12 cellular contexts compared by ENCODE assay signal in genomic region chr3:72186485-72186864, GRCh38.
A peak's percentile ranks its signal among the peaks of the same experiment; 100 is the strongest.
DNase-seq lines count a peak whose midpoint lies in the region; ATAC-seq, FAIRE-seq and TF ChIP-seq lines count a peak whose summit lies in the region.
"Had no signal": no experiment of that assay in that cellular context is flagged by ENCODE, and none has a peak within 500 bp of the region (broad histone marks: within the 10 kb centered on the region; RNA-seq: fewer than 3 reads in every experiment).

No MANE protein-coding gene starts in this region.

- H3K27ac ChIP-seq in astrocyte (ENCODE audit: low read depth, low read length): peak overlapping the region; percentile 71
- peak overlapping the region; percentile 17 for H3K27ac ChIP-seq in keratinocyte (ENCODE audit: control insufficient read depth, insufficient read depth, low read length)

- H3K9me1 ChIP-seq in keratinocyte (ENCODE audit: control insufficient read depth, extremely low read depth, insufficient read depth, low read length): no peaks in the 10 kb centered on the region

- peak; percentile 41 for FAIRE-seq in astrocyte (lab: Jason Lieb, UNC)
- peak; percentile 44 for FAIRE-seq in keratinocyte (lab: Jason Lieb, UNC)
- FAIRE-seq: RCC 7860 had no signal

- no peaks in the 10 kb centered on the region for H3K36me3 ChIP-seq in astrocyte (ENCODE audit: insufficient read depth, low read length)
- no peaks in the 10 kb centered on the region for H3K36me3 ChIP-seq in keratinocyte (ENCODE audit: control insufficient read depth in 2 of 2, extremely low read depth in 1 of 2, insufficient read depth in 2 of 2, low read length in 2 of 2)
- H3K36me3 ChIP-seq: BE2C had no signal

- H3K9me3 ChIP-seq in astrocyte (ENCODE audit: insufficient read depth, low read depth, low read length) (no peaks in the 10 kb centered on the region), keratinocyte (ENCODE audit: control insufficient read depth, low read depth, low read length) (no peaks in the 10 kb centered on the region)
- H3K9me3 ChIP-seq: BE2C had no signal

- H3K9me3 Mint-ChIP-seq in astrocyte (ENCODE audit: unreplicated experiment): peaks cover 5% of the 10 kb centered on the region

- no peaks in the 10 kb centered on the region for H3K79me2 ChIP-seq in astrocyte (ENCODE audit: insufficient read depth, low read length)
- H3K79me2 ChIP-seq in keratinocyte (ENCODE audit: control insufficient read depth, insufficient read depth, low read length): no peaks in the 10 kb centered on the region

- peak overlapping the region; percentile 62 for H3K27ac Mint-ChIP-seq in astrocyte (ENCODE audit: unreplicated experiment)

- peak overlapping the region; percentile 64 for H3K4me2 ChIP-seq in astrocyte (ENCODE audit: low read length)
- peak overlapping the region; percentile 44 for H3K4me2 ChIP-seq in keratinocyte (ENCODE audit: control insufficient read depth, extremely low read depth, insufficient read depth, low read depth, low read length)

- H3K4me1 ChIP-seq in astrocyte (ENCODE audit: insufficient read depth, low read length) (peaks cover 18% of the 10 kb centered on the region), keratinocyte (ENCODE audit: control insufficient read depth, extremely low read depth, insufficient read depth, low read length) (peaks cover 12% of the 10 kb centered on the region)

- peak; percentile 24 for DNase-seq in AG08396 (ENCODE audit: low spot score)
- peak; percentile 67 for DNase-seq in astrocyte (ENCODE audit: low read depth)
- DNase-seq in keratinocyte (ENCODE audit: low read depth, low spot score): no peak
- no peak for DNase-seq in NCI-H524 (lab: John Stamatoyannopoulos, UW)
- DNase-seq in activated effector memory CD4-positive, alpha-beta T cell treated with anti-CD3 and anti-CD28 coated beads, Interleukin-2, amount 50 U/mL, for 16 hours: no peak
- DNase-seq in NCI-H2029 treated with DMSO at 0.1 percent for 48 hours (lab: John Stamatoyannopoulos, UW): no peak
- DNase-seq: activated T-cell treated with anti-CD3 and anti-CD28 coated beads for 4 hours had no signal

- H3K4me1 Mint-ChIP-seq in astrocyte (ENCODE audit: low read depth, unreplicated experiment): peaks cover 12% of the 10 kb centered on the region

- no peak overlapping the region for H3K4me3 Mint-ChIP-seq in astrocyte (ENCODE audit: unreplicated experiment)
- H3K4me3 Mint-ChIP-seq: brain had no signal

- peak overlapping the region; percentile 2 for H3K4me3 ChIP-seq in astrocyte (ENCODE audit: insufficient read depth, low read depth, low read length)
- H3K4me3 ChIP-seq in keratinocyte (ENCODE audit: control insufficient read depth in 2 of 3, extremely low read depth in 1 of 3, insufficient read depth in 2 of 3, low read depth in 1 of 3, low read length in 3 of 3): no peak overlapping the region

- H2AFZ ChIP-seq in astrocyte (ENCODE audit: low read depth, low read length) (peak overlapping the region; percentile 8), keratinocyte (ENCODE audit: control insufficient read depth, low read length) (no peak overlapping the region)

- H3K36me3 Mint-ChIP-seq in astrocyte (ENCODE audit: low read depth, unreplicated experiment): no peaks in the 10 kb centered on the region
- H3K36me3 Mint-ChIP-seq: brain had no signal

- ATAC-seq in HG02610 (IDR thresholded peaks at IDR 0.05; ENCODE audit: unreplicated experiment): peak; percentile 3
- no peak for ATAC-seq in HG03457 (IDR thresholded peaks at IDR 0.05; ENCODE audit: unreplicated experiment)

- no peaks in the 10 kb centered on the region for H4K20me1 ChIP-seq in astrocyte (ENCODE audit: insufficient read depth, low read length)
- no peaks in the 10 kb centered on the region for H4K20me1 ChIP-seq in keratinocyte (ENCODE audit: control insufficient read depth, extremely low read depth, insufficient read depth, low read length)

- H3K27me3 ChIP-seq in astrocyte (ENCODE audit: insufficient read depth, low read length) (peaks cover 9% of the 10 kb centered on the region), keratinocyte (ENCODE audit: control insufficient read depth, extremely low read depth, insufficient read depth, low read length) (no peaks in the 10 kb centered on the region)
- H3K27me3 ChIP-seq: BE2C had no signal

- peaks cover 15% of the 10 kb centered on the region for H3K27me3 Mint-ChIP-seq in astrocyte (ENCODE audit: low read depth, unreplicated experiment)
- H3K27me3 Mint-ChIP-seq: brain had no signal

- dilution Hi-C loops in keratinocyte (cut with MboI; ENCODE audit: extremely low pct_ligation_motif_present, low sequenced_read_pairs): no loop called here

- TF ChIP-seq CTCF in astrocyte (IDR thresholded peaks at IDR 0.05; ENCODE audit: insufficient read depth, low read depth, low read length) (no peak), keratinocyte (optimal IDR thresholded peaks at IDR 0.05 in 1 of 3, IDR thresholded peaks at IDR 0.05 in 1 of 3, conservative IDR thresholded peaks at IDR 0.05 in 1 of 3; ENCODE audit: extremely low read depth in 1 of 3, insufficient read depth in 2 of 3, low read length in 3 of 3) (no peak)

- peak overlapping the region; percentile 49 for H3K9ac ChIP-seq in astrocyte (ENCODE audit: low read length)
- no peak overlapping the region for H3K9ac ChIP-seq in keratinocyte (ENCODE audit: control insufficient read depth, extremely low read depth, insufficient read depth, low read length)

Comparison
In these comparisons a context has a peak if more than half of its experiments do, and no peak if none do; other contexts are left out.
1. DNase-seq: peak in AG08396 (single experiment) and astrocyte (single experiment); none in keratinocyte (single experiment), NCI-H524 (0 of 2), activated effector memory CD4-positive, alpha-beta T cell treated with anti-CD3 and anti-CD28 coated beads, Interleukin-2, amount 50 U/mL, for 16 hours (single experiment) and NCI-H2029 treated with DMSO at 0.1 percent for 48 hours (single experiment).